19 cellular contexts compared by ENCODE assay signal in genomic region chr17:78107457-78107856, GRCh38. TPM values are rescaled to one million over a fixed set of nuclear protein-coding genes. Genes with fewer than 3 reads are reported as not detected.
DNase-seq lines count a peak whose midpoint lies in the region; ATAC-seq and TF ChIP-seq lines count a peak whose summit lies in the region.
"Had no signal": no experiment of that assay in that cellular context is flagged by ENCODE, and none has a peak within 500 bp of the region (broad histone marks: within the 10 kb centered on the region; RNA-seq: fewer than 3 reads in every experiment).

No MANE protein-coding gene starts in this region.

- no peak overlapping the region for H3K4me3 Mint-ChIP-seq in nephron progenitor cell
- H3K4me3 Mint-ChIP-seq: HFFc6 had no signal

- peaks cover 22% of the 10 kb centered on the region for H3K36me3 ChIP-seq in adipocyte (ENCODE audit: control insufficient read depth, insufficient read depth, low read length, severe bottlenecking)

- H3K4me3 ChIP-seq in adipocyte (ENCODE audit: low read length) = no peak overlapping the region
- H3K4me3 ChIP-seq: A549, coronary artery, hepatocyte had no signal

- H3K9me3 Mint-ChIP-seq in nephron progenitor cell = no peaks in the 10 kb centered on the region
- H3K9me3 Mint-ChIP-seq: HFFc6 had no signal

- H3K27me3 Mint-ChIP-seq in nephron progenitor cell (ENCODE audit: low read depth, poor library complexity) = no peaks in the 10 kb centered on the region

- ATAC-seq in left lobe of liver (no peak), HG02642 (IDR thresholded peaks at IDR 0.05; ENCODE audit: poor library complexity, unreplicated experiment) (no peak)
- ATAC-seq: A549, left colon had no signal

- peaks cover 20% of the 10 kb centered on the region for H3K4me1 Mint-ChIP-seq in nephron progenitor cell

- TF ChIP-seq CTCF in nephron progenitor cell (IDR thresholded peaks at IDR 0.05) = no peak

- H3K27me3 ChIP-seq in adipocyte (replicated peaks; ENCODE audit: control insufficient read depth, insufficient read depth, low read length) = peaks cover 6% of the 10 kb centered on the region
- H3K27me3 ChIP-seq: hepatocyte had no signal

- DNase-seq in activated CD4-positive, alpha-beta T cell treated with anti-CD3 and anti-CD28 coated beads for 48 hours = peak; percentile 43
- no peak for DNase-seq in activated CD4-positive, alpha-beta T cell treated with anti-CD3 and anti-CD28 coated beads, Interleukin-2, amount 50 U/mL, for 48 hours
- DNase-seq in D341Med (ENCODE audit: low spot score) (peak; percentile 26), adipocyte (ENCODE audit: low read depth) (peak; percentile 7), nephron progenitor cell (no peak), GM19238 (ENCODE audit: insufficient read length, low spot score) (no peak), left lobe of liver (ENCODE audit: low spot score) (no peak)
- DNase-seq: Calu3, HFFc6, left colon, NCI-H1105 treated with DMSO at 0.1 percent for 48 hours, NCI-H345, SHP77 treated with DMSO at 0.1 percent for 48 hours had no signal

- no peak overlapping the region for H3K9ac ChIP-seq in adipocyte (ENCODE audit: low read length)
- H3K9ac ChIP-seq: KMS-11 had no signal

- peaks cover 61% of the 10 kb centered on the region for H3K36me3 Mint-ChIP-seq in nephron progenitor cell (ENCODE audit: low read depth)

- H3K4me1 ChIP-seq in adipocyte (ENCODE audit: control insufficient read depth, insufficient read depth, low read length) = peaks cover 9% of the 10 kb centered on the region
- H3K4me1 ChIP-seq: A549 had no signal

- peak overlapping the region; percentile 58 for H3K27ac Mint-ChIP-seq in nephron progenitor cell
- H3K27ac Mint-ChIP-seq: HFFc6 had no signal

- H3K9me3 ChIP-seq in adipocyte (ENCODE audit: control insufficient read depth, low read length) = no peaks in the 10 kb centered on the region
- H3K9me3 ChIP-seq: A549 had no signal

RNA-seq across cellular contexts. Expression of gene TMC6, which starts 21.1 kb away (rescaled TPM):
- total RNA-seq in left lobe of liver = 14.6 TPM

RNA-seq across cellular contexts. Expression of gene TMC8, which starts 23.1 kb away (rescaled TPM):
- 3.9 TPM for total RNA-seq in left lobe of liver
- total RNA-seq: HFFc6 had no signal

RNA-seq across cellular contexts. Expression of gene C17orf99, which starts 38.7 kb away (rescaled TPM):
- not detected for total RNA-seq in left lobe of liver
- total RNA-seq: Calu3, HFFc6, left colon, temporal lobe had no signal

Comparison
In these comparisons a context has a peak if more than half of its experiments do, and no peak if none do; other contexts are left out.
1. DNase-seq: peak in activated CD4-positive, alpha-beta T cell treated with anti-CD3 and anti-CD28 coated beads for 48 hours (single experiment), D341Med (single experiment) and adipocyte (single experiment); none in activated CD4-positive, alpha-beta T cell treated with anti-CD3 and anti-CD28 coated beads, Interleukin-2, amount 50 U/mL, for 48 hours (0 of 2), nephron progenitor cell (single experiment), GM19238 (single experiment) and left lobe of liver (single experiment).